ENCODE assay signal across 8 cellular contexts in genomic region chr19:51108066-51108804, GRCh38. TPM values are rescaled to one million over a fixed set of nuclear protein-coding genes. Genes with fewer than 3 reads are reported as not detected.
DNase-seq lines count a peak whose midpoint lies in the region; ATAC-seq lines count a peak whose summit lies in the region.

TSS of gene CTU1 (minus strand) at chr19:51108409. CDS start at chr19:51104569, 3,840 bp downstream.

- no peaks in the 10 kb centered on the region for H3K9me2 ChIP-seq in Karpas-422 (replicated peaks; ENCODE audit: insufficient read depth, low read length)

- ATAC-seq in GM21825 (IDR thresholded peaks at IDR 0.05; ENCODE audit: unreplicated experiment) (peak; percentile 92), naive B cell (ENCODE audit: low read depth in 2 of 2) (peak; percentile 96 to 99)
- peak; percentile 98 for ATAC-seq in stimulated activated memory B cell treated with anti-CD40 and anti-IgM and Interleukin-4, amounts not matched to agents 10 μg/mL and 1 μg/mL and 100 μg/mL, for 72 hours

- 0 out of 2 replicates have a peak, but pooled peaks cover 4% of the 10 kb centered on the region for H3K36me3 ChIP-seq in Karpas-422 (ENCODE audit: insufficient read depth, low read length)

- peak within 1 kb of the TSS; percentile 86 for H3K9ac ChIP-seq in Karpas-422 (ENCODE audit: low read length)

- peaks cover 36 to 41% (median 37%) of the 10 kb centered on the region in 3 donors for H3K4me1 Mint-ChIP-seq in naive B cell
- peaks cover 35% of the 10 kb centered on the region for H3K4me1 Mint-ChIP-seq in stimulated activated memory B cell treated with anti-CD40 and anti-IgM and Interleukin-4, amounts not matched to agents 10 μg/mL and 1 μg/mL and 100 μg/mL, for 72 hours

- no peaks in the 10 kb centered on the region for H4K20me1 ChIP-seq in Karpas-422 (ENCODE audit: insufficient read depth, low read depth, low read length)

- H3K4me3 Mint-ChIP-seq in naive B cell, result peak within 1 kb of the TSS; percentile 87 to 99 (median 96)
- peak within 1 kb of the TSS; percentile 98 for H3K4me3 Mint-ChIP-seq in stimulated activated memory B cell treated with anti-CD40 and anti-IgM and Interleukin-4, amounts not matched to agents 10 μg/mL and 1 μg/mL and 100 μg/mL, for 72 hours

- DNase-seq in DMS79 treated with DMSO at 0.1 percent for 48 hours (lab: John Stamatoyannopoulos, UW) (peak; percentile 89), Karpas-422 (peak; percentile 100), RKO (ENCODE audit: low spot score) (peak; percentile 99), fibroblast of gingiva (ENCODE audit: low read depth) (peak; percentile 99), naive B cell (peak; percentile 98)
- DNase-seq in activated T-helper 1 cell treated with anti-CD3 and anti-CD28 coated beads, Interleukin-2, amount 50 U/mL, for 16 hours (ENCODE audit: low read depth in 1 of 2, low spot score in 1 of 2), result peak; percentile 95 to 98

- peak within 1 kb of the TSS; percentile 93 to 99 (median 97) for H3K27ac Mint-ChIP-seq in naive B cell
- H3K27ac Mint-ChIP-seq in stimulated activated memory B cell treated with anti-CD40 and anti-IgM and Interleukin-4, amounts not matched to agents 10 μg/mL and 1 μg/mL and 100 μg/mL, for 72 hours, result peak within 1 kb of the TSS; percentile 89

- H3K27me3 ChIP-seq in Karpas-422 (ENCODE audit: low read length), result no peaks in the 10 kb centered on the region

- H3K36me3 Mint-ChIP-seq in naive B cell, result peaks cover 0 to 4% of the 10 kb centered on the region in 2 donors
- H3K36me3 Mint-ChIP-seq in stimulated activated memory B cell treated with anti-CD40 and anti-IgM and Interleukin-4, amounts not matched to agents 10 μg/mL and 1 μg/mL and 100 μg/mL, for 72 hours, result peaks cover 26% of the 10 kb centered on the region

- H3K4me1 ChIP-seq in Karpas-422 (ENCODE audit: low read length), result peaks cover 15% of the 10 kb centered on the region

- no peak within 1 kb of the TSS; the same call in 1 of the 2 replicates for H3K27ac ChIP-seq in Karpas-422 (ENCODE audit: low read length)

- H3K27me3 Mint-ChIP-seq in naive B cell, result no peaks in the 10 kb centered on the region
- no peaks in the 10 kb centered on the region for H3K27me3 Mint-ChIP-seq in stimulated activated memory B cell treated with anti-CD40 and anti-IgM and Interleukin-4, amounts not matched to agents 10 μg/mL and 1 μg/mL and 100 μg/mL, for 72 hours

- H3K9me3 Mint-ChIP-seq in naive B cell, result no peaks in the 10 kb centered on the region
- H3K9me3 Mint-ChIP-seq in stimulated activated memory B cell treated with anti-CD40 and anti-IgM and Interleukin-4, amounts not matched to agents 10 μg/mL and 1 μg/mL and 100 μg/mL, for 72 hours, result no peaks in the 10 kb centered on the region

- H3K9me3 ChIP-seq in Karpas-422 (ENCODE audit: low read length), result no peaks in the 10 kb centered on the region

- H3K4me2 ChIP-seq in Karpas-422 (ENCODE audit: low read depth, low read length, poor library complexity, severe bottlenecking), result peak within 1 kb of the TSS; percentile 82

- H2AFZ ChIP-seq in Karpas-422 (ENCODE audit: low read length), result peak within 1 kb of the TSS; percentile 35; the same call in 1 of the 2 replicates

- H3K79me2 ChIP-seq in Karpas-422 (ENCODE audit: low read length), result peaks cover 35% of the 10 kb centered on the region

- H3K4me3 ChIP-seq in Karpas-422 (ENCODE audit: low read length), result peak within 1 kb of the TSS; percentile 88

RNA-seq across cellular contexts. Expression of gene CTU1, which starts in this region (rescaled TPM):
- total RNA-seq in Karpas-422 (2014; rRNA removed; shearing (Covaris generic); ENCODE audit: low replicate concordance), result 3.2 and 25.5 TPM in 2 replicates
- 1 to 10 TPM; 1.8 to 5.6 (median 4.2) TPM for polyA plus RNA-seq in naive B cell (ENCODE audit: low read depth in 6 of 6)
